ENCODE assay signal across 25 cellular contexts in the genomic region with DNA sequence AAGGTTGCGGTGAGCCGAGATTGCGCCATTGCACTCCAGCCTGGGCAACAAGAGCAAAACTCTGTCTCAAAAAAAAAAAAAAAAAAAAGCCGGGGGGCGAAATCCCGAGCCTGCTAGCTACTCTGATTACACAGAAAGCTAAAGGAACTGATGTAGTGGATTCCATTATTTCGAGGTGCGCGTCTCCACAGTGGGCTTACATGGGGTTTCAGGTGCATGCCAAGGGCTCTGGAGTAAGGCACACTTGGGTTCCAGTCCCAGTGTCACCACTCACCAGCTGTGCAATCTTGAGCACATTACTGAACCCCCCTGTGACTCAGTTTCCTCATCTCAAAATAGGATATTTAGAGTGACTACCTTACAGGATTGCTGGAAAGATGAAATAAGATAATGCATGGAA. TPM values are rescaled to one million over a fixed set of nuclear protein-coding genes. Genes with fewer than 3 reads are reported as not detected.
DNase-seq lines count a peak whose midpoint lies in the region; ATAC-seq and TF ChIP-seq lines count a peak whose summit lies in the region.
"Had no signal": no experiment of that assay in that cellular context is flagged by ENCODE, and none has a peak within 500 bp of the region (broad histone marks: within the 10 kb centered on the region; RNA-seq: fewer than 3 reads in every experiment).

No MANE protein-coding gene starts in this region.

- ATAC-seq in GM23338 (no peak), GM18520 (IDR thresholded peaks at IDR 0.05; ENCODE audit: unreplicated experiment) (no peak)
- ATAC-seq: A549, HCT116 had no signal

- H2BK5ac ChIP-seq in mesendoderm (ENCODE audit: low read length), result no peak overlapping the region

- no peak overlapping the region for H3K23ac ChIP-seq in mesendoderm (ENCODE audit: low read length)

- peaks cover 5% of the 10 kb centered on the region; the same call in 1 of the 2 replicates for H4K20me1 ChIP-seq in GM23338 (replicated peaks; ENCODE audit: insufficient read depth)
- H4K20me1 ChIP-seq in mammary epithelial cell (ENCODE audit: insufficient read depth, low read length), result no peaks in the 10 kb centered on the region

- H3K4me2 ChIP-seq in GM23338 (peak overlapping the region; percentile 60; the same call in 1 of the 2 replicates), mesendoderm (ENCODE audit: low read length) (no peak overlapping the region), mammary epithelial cell (ENCODE audit: insufficient read depth, low read depth, low read length) (no peak overlapping the region)
- H3K4me2 ChIP-seq: BLaER1 treated with 17β-estradiol and CSF1 and Interleukin-3, amounts not matched to agents 10 nM and 100 nM had no signal

- H3K9ac ChIP-seq in mesendoderm (ENCODE audit: low read length) (no peak overlapping the region), mammary epithelial cell (ENCODE audit: insufficient read depth, low read length) (no peak overlapping the region)
- H3K9ac ChIP-seq: BLaER1 treated with 17β-estradiol and CSF1 and Interleukin-3, amounts not matched to agents 10 nM and 100 nM had no signal

- TF ChIP-seq CTCF in GM23338 (conservative IDR thresholded peaks at IDR 0.05; ENCODE audit: low read depth in 2 of 2) (no peak), coronary artery (IDR thresholded peaks at IDR 0.05) (no peak), suprapubic skin (IDR thresholded peaks at IDR 0.05) (no peak), mammary epithelial cell (conservative IDR thresholded peaks at IDR 0.05 in 1 of 2, IDR thresholded peaks at IDR 0.05 in 1 of 2; ENCODE audit: extremely low read depth in 1 of 2, insufficient read depth in 1 of 2, low read depth in 1 of 2, low read length in 2 of 2) (no peak)

- WGBS in mesendoderm (ENCODE audit: extremely low coverage, insufficient coverage, low lambda C conversion rate), result no CpG with 5 or more reads among the region's 9 CpGs
- WGBS in suprapubic skin, result 95% methylated on average over 9 of the region's 9 CpGs
- WGBS in mammary epithelial cell (ENCODE audit: low coverage, missing lambda C conversion rate), result 89% methylated on average over 6 of the region's 9 CpGs

- H3K27me3 Mint-ChIP-seq in GM23338 (ENCODE audit: insufficient read depth, low read depth, poor library complexity), result peaks cover 11% of the 10 kb centered on the region
- H3K27me3 Mint-ChIP-seq: CD4-positive, alpha-beta T cell; CD8-positive, alpha-beta memory T cell had no signal

- peak overlapping the region; percentile 17 for H3K4ac ChIP-seq in mesendoderm (ENCODE audit: low read depth, low read length)

- CTCF ChIA-PET in mammary epithelial cell (lab: Charles Lee; ENCODE audit: low non-redundant PET), result no interaction called here

- H3K79me2 ChIP-seq in GM23338 (replicated peaks; ENCODE audit: insufficient read depth) (peaks cover 16% of the 10 kb centered on the region), mesendoderm (ENCODE audit: control insufficient read depth, insufficient read depth, low read length) (peaks cover 22% of the 10 kb centered on the region), mammary epithelial cell (ENCODE audit: insufficient read depth, low read length) (no peaks in the 10 kb centered on the region)

- H2AK5ac ChIP-seq in mesendoderm (ENCODE audit: low read length), result no peak overlapping the region

- H3K27ac Mint-ChIP-seq in GM23338, result no peak overlapping the region
- H3K27ac Mint-ChIP-seq: CD14-positive monocyte had no signal

- H3K4me1 ChIP-seq in GM23338 (ENCODE audit: insufficient read depth) (peaks cover 60% of the 10 kb centered on the region), mesendoderm (ENCODE audit: control insufficient read depth, low read depth, low read length) (peaks cover 15% of the 10 kb centered on the region), suprapubic skin (peaks cover 21% of the 10 kb centered on the region), mammary epithelial cell (ENCODE audit: insufficient read depth, low read length) (peaks cover 6% of the 10 kb centered on the region)
- H3K4me1 ChIP-seq: BE2C had no signal

- no peak for TF ChIP-seq POLR2A in suprapubic skin (IDR thresholded peaks at IDR 0.05)

- H2AFZ ChIP-seq in GM23338 (no peak overlapping the region), mammary epithelial cell (ENCODE audit: low read depth, low read length) (no peak overlapping the region)

- H3K18ac ChIP-seq in mesendoderm (ENCODE audit: low read length), result no peak overlapping the region

- no peak overlapping the region for H2BK120ac ChIP-seq in mesendoderm (ENCODE audit: low read depth, low read length)

- no peak overlapping the region for H3K4me3 Mint-ChIP-seq in GM23338

- no peaks in the 10 kb centered on the region for H3K36me3 ChIP-seq in GM23338 (ENCODE audit: insufficient read depth)
- H3K36me3 ChIP-seq in mesendoderm (ENCODE audit: control insufficient read depth, insufficient read depth, low read length), result no peaks in the 10 kb centered on the region
- no peaks in the 10 kb centered on the region for H3K36me3 ChIP-seq in suprapubic skin
- H3K36me3 ChIP-seq in mammary epithelial cell (ENCODE audit: insufficient read depth, low read length), result no peaks in the 10 kb centered on the region
- H3K36me3 ChIP-seq: BE2C; BLaER1 treated with 17β-estradiol and CSF1 and Interleukin-3, amounts not matched to agents 10 nM and 100 nM had no signal

- intact Hi-C loops in mammary epithelial cell (cut with micrococcal nuclease), result no loop called here

- DNase-seq in GM23338 (ENCODE audit: low spot score), result no peak
- DNase-seq in coronary artery (ENCODE audit: low spot score), result peak; percentile 29
- DNase-seq in mesendoderm, result no peak
- DNase-seq in suprapubic skin (ENCODE audit: low spot score in 2 of 2), result peak; percentile 17 to 54
- DNase-seq in DMS153 treated with DMSO at 0.1 percent for 48 hours (lab: John Stamatoyannopoulos, UW; ENCODE audit: unreplicated experiment), result no peak
- DNase-seq in mammary epithelial cell, result no peak
- DNase-seq: 8988T; ACHN; AML-193; BE2C; CD4-positive, alpha-beta T cell; DMS 273 treated with DMSO at 0.1 percent for 48 hours; DMS53; DMS79 treated with DMSO at 0.1 percent for 48 hours; GF-D8 had no signal

- H3K27me3 ChIP-seq in GM23338 (ENCODE audit: insufficient read depth) (no peaks in the 10 kb centered on the region; the same call in 1 of the 2 replicates), mesendoderm (ENCODE audit: insufficient read depth, low read length, poor library complexity) (no peaks in the 10 kb centered on the region), suprapubic skin (no peaks in the 10 kb centered on the region), mammary epithelial cell (ENCODE audit: insufficient read depth, low read length) (no peaks in the 10 kb centered on the region)
- H3K27me3 ChIP-seq: BE2C had no signal

- no peak overlapping the region for H3K56ac ChIP-seq in mesendoderm (ENCODE audit: low read length)

- H3K36me3 Mint-ChIP-seq in GM23338 (ENCODE audit: low read depth), result no peaks in the 10 kb centered on the region
- H3K36me3 Mint-ChIP-seq: CD8-positive, alpha-beta memory T cell had no signal

- dilution Hi-C loops in mammary epithelial cell (cut with HindIII; ENCODE audit: low sequenced_read_pairs), result no loop called here

- no peak for TF ChIP-seq EP300 in suprapubic skin (IDR thresholded peaks at IDR 0.05)

- H4K5ac ChIP-seq in mesendoderm (ENCODE audit: low read length), result no peak overlapping the region

- 0 out of 2 replicates have a peak, but pooled peaks cover 5% of the 10 kb centered on the region for H3K9me2 ChIP-seq in GM23338 (ENCODE audit: insufficient read depth)

- H3K27ac ChIP-seq in GM23338 (ENCODE audit: low read depth) (no peak overlapping the region), coronary artery (no peak overlapping the region), mesendoderm (ENCODE audit: low read depth, low read length) (no peak overlapping the region), suprapubic skin (no peak overlapping the region), mammary epithelial cell (ENCODE audit: insufficient read depth, low read depth, low read length) (no peak overlapping the region)
- H3K27ac ChIP-seq: BLaER1 treated with 17β-estradiol and CSF1 and Interleukin-3, amounts not matched to agents 10 nM and 100 nM had no signal

- peaks cover 11% of the 10 kb centered on the region for H3K79me1 ChIP-seq in mesendoderm (ENCODE audit: low read length)

- H3F3A ChIP-seq in GM23338 (replicated peaks; ENCODE audit: low read depth), result peaks cover 21% of the 10 kb centered on the region

- H3K4me1 Mint-ChIP-seq in GM23338, result peaks cover 47% of the 10 kb centered on the region

- in situ Hi-C loops in mammary epithelial cell (cut with MboI; ENCODE audit: low sequenced_read_pairs in 2 of 2), result no loop called here

- H3K4me3 ChIP-seq in GM23338 (no peak overlapping the region), coronary artery (no peak overlapping the region), mesendoderm (ENCODE audit: low read length) (no peak overlapping the region), suprapubic skin (no peak overlapping the region), mammary epithelial cell (replicated peaks in 1 of 3; ENCODE audit: insufficient read depth in 1 of 3, low read depth in 2 of 3, low read length in 3 of 3) (no peak overlapping the region)
- H3K4me3 ChIP-seq: A549; BLaER1 treated with 17β-estradiol and CSF1 and Interleukin-3, amounts not matched to agents 10 nM and 100 nM had no signal

- BruUV-seq in mammary epithelial cell (replicated peaks; lab: Mats Ljungman, UMichigan), result no TSS peak

- no peaks in the 10 kb centered on the region for H3K9me3 Mint-ChIP-seq in GM23338
- H3K9me3 Mint-ChIP-seq: CD4-positive, alpha-beta T cell; CD8-positive, alpha-beta memory T cell; H9 had no signal

- H3K9me3 ChIP-seq in suprapubic skin (no peaks in the 10 kb centered on the region), mammary epithelial cell (replicated peaks; ENCODE audit: insufficient read depth, low read length) (no peaks in the 10 kb centered on the region)
- H3K9me3 ChIP-seq: A549; BE2C; BLaER1 treated with 17β-estradiol and CSF1 and Interleukin-3, amounts not matched to agents 10 nM and 100 nM had no signal

- no peak overlapping the region for H4K8ac ChIP-seq in mesendoderm (ENCODE audit: low read depth, low read length)

- no peak overlapping the region for H2BK15ac ChIP-seq in mesendoderm (replicated peaks; ENCODE audit: low read depth)

RNA-seq across cellular contexts. Expression of gene RAB15, which starts 1.7 kb away (rescaled TPM):
- total RNA-seq in GM23338 (2014; rRNA removed; shearing (Covaris generic)), result 43.3 and 47.3 TPM in 2 replicates
- polyA plus RNA-seq in GM23338 (2016; fragmentation: Nextera tagmentation; extraction: Ambion mirVana), result 17.4 and 20.0 TPM in 2 replicates
- 42.6 TPM for polyA plus RNA-seq in mesendoderm (2013, experiment 1 of 2)
- polyA plus RNA-seq in mesendoderm (2013, experiment 2 of 2), result 42.7 TPM
- 10 to 100 TPM in 3 of 4 donors, 1 to 10 TPM in 1; 9.6 to 17.0 (median 15.1) TPM for total RNA-seq in suprapubic skin
- 1 to 10 TPM; 5.8 to 6.2 TPM for total RNA-seq in mammary epithelial cell
- 3.4 TPM for polyA plus RNA-seq in mammary epithelial cell
- polyA minus RNA-seq in mammary epithelial cell, result 2.1 TPM

RNA-seq across cellular contexts. Expression of gene FNTB, which starts 12.9 kb away (rescaled TPM):
- total RNA-seq in GM23338 (2014; rRNA removed; shearing (Covaris generic)), result 10.7 and 12.5 TPM in 2 replicates
- polyA plus RNA-seq in GM23338 (2016; fragmentation: Nextera tagmentation; extraction: Ambion mirVana) (7.8 and 8.6 TPM in 2 replicates), mammary epithelial cell (17.0 TPM)
- 12.8 TPM for polyA plus RNA-seq in mesendoderm (2013, experiment 1 of 2)
- 12.3 TPM for polyA plus RNA-seq in mesendoderm (2013, experiment 2 of 2)
- total RNA-seq in suprapubic skin (10 to 100 TPM; 40.6 to 44.6 (median 43.2) TPM), mammary epithelial cell (10 to 100 TPM; 11.7 to 12.5 TPM)
- polyA minus RNA-seq in mammary epithelial cell, result 56.4 TPM

RNA-seq across cellular contexts. Expression of gene GPX2, which starts 31.3 kb away (rescaled TPM):
- total RNA-seq in GM23338 (2014; rRNA removed; shearing (Covaris generic)), result 1.8 and 2.2 TPM in 2 replicates
- polyA plus RNA-seq in GM23338 (2016; fragmentation: Nextera tagmentation; extraction: Ambion mirVana) (0.78 TPM in 2 replicates), mammary epithelial cell (19.8 TPM)
- polyA plus RNA-seq in mesendoderm (2013, experiment 1 of 2), result 1.2 TPM
- polyA plus RNA-seq in mesendoderm (2013, experiment 2 of 2), result 1.1 TPM
- total RNA-seq in suprapubic skin (10 to 100 TPM in 3 of 4 donors, 1 to 10 TPM in 1; 10.0 to 65.0 (median 27.6) TPM), mammary epithelial cell (10 to 100 TPM; 10.3 to 22.0 TPM)
- 4.7 TPM for polyA minus RNA-seq in mammary epithelial cell
- total RNA-seq: CD4-positive, alpha-beta T cell; CD8-positive, alpha-beta memory T cell; Daoy; G401; H4 had no signal
- polyA plus RNA-seq: CD14-positive monocyte; CD8-positive, alpha-beta memory T cell had no signal

RNA-seq across cellular contexts. Expression of gene CHURC1, which starts 59.6 kb away (rescaled TPM):
- total RNA-seq in GM23338 (2014; rRNA removed; shearing (Covaris generic)), result 24.7 and 42.0 TPM in 2 replicates
- 218 and 225 TPM in 2 replicates for polyA plus RNA-seq in GM23338 (2016; fragmentation: Nextera tagmentation; extraction: Ambion mirVana)
- polyA plus RNA-seq in mesendoderm (2013, experiment 1 of 2), result 72.3 TPM
- polyA plus RNA-seq in mesendoderm (2013, experiment 2 of 2), result 79.8 TPM
- total RNA-seq in suprapubic skin, result 10 to 100 TPM; 50.9 to 93.8 (median 87.7) TPM
- total RNA-seq in mammary epithelial cell, result 10 to 100 TPM; 49.9 to 55.7 TPM
- polyA plus RNA-seq in mammary epithelial cell, result 38.7 TPM
- polyA minus RNA-seq in mammary epithelial cell, result 1.7 TPM

Comparison
In these comparisons a context has a peak if more than half of its experiments do, and no peak if none do; other contexts are left out.
1. DNase-seq: peak in coronary artery (single experiment) and suprapubic skin (2 of 2); none in GM23338 (single experiment), mesendoderm (single experiment), DMS153 treated with DMSO at 0.1 percent for 48 hours (single experiment) and mammary epithelial cell (single experiment).